ENCODE assay signal across 15 cellular contexts in the genomic region with DNA sequence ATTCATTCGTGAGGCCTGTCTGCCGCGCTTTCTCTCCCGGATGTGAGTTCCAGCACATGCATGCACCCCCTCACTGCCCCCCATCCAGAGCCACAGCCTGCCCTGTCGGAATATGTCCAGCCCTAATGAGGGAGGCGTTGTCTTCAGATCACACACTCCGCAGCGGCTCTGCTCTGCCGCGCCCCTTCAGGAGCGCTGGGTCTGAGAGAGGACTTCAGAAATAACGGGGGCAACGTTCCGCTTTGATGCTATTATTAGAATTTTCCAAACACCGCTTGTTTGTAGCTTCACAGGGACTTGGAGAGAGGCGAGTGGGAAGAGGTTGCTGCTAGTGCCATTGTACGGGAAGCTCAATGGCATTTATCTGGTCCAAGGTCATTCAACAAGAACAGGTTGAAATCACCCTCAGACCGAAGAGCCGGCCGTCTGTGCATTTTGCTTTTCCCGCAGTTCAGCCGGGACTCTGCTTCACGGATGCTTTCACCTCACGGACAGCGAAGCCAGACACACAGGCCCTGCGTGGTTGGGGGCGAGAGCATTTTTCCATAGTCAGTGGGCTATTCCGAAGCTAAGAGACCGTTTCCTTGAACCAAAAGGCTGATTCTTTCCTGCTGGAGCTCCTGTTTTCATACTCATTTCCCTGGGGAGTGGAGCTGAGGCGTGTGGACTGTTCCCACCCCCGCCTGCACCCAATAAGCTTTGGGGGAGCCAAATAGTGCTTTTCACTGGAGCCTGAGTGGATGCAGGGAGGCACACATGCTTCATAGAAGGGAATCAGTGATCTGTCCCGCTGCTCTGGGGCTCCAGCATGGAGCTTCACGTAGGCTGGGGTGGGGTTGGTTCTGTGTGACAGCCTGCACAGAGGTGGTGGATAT.
A peak's percentile ranks its signal among the peaks of the same experiment; 100 is the strongest.
DNase-seq lines count a peak whose midpoint lies in the region; ATAC-seq, FAIRE-seq and TF ChIP-seq lines count a peak whose summit lies in the region.
"Had no signal": no experiment of that assay in that cellular context is flagged by ENCODE, and none has a peak within 500 bp of the region (broad histone marks: within the 10 kb centered on the region; RNA-seq: fewer than 3 reads in every experiment).

No MANE protein-coding gene starts in this region.

- FAIRE-seq in K562 (lab: Jason Lieb, UNC): no peak

- TF ChIP-seq RAD21 in K562 (CRISPR knock-in tag; conservative IDR thresholded peaks at IDR 0.05 in 1 of 2, IDR thresholded peaks at IDR 0.05 in 1 of 2): no peak

- H3K9ac ChIP-seq in K562 (ENCODE audit: insufficient read depth in 1 of 2, low read depth in 2 of 2, low read length in 2 of 2) (peak overlapping the region in 1 of 2 experiments; percentile 63; a peak in 2 of 4 replicates), skeletal muscle tissue (ENCODE audit: low read depth in 1 of 3, low read length in 3 of 3) (peak overlapping the region in 1 of 3 donors; percentile 40)

- H3K27me3 ChIP-seq in K562 (ENCODE audit: control insufficient read depth in 2 of 2, insufficient read depth in 2 of 2, low read length in 2 of 2) (no peaks in the 10 kb centered on the region), heart right ventricle (no peaks in the 10 kb centered on the region), skeletal muscle tissue (ENCODE audit: control insufficient read depth in 3 of 3, insufficient read depth in 3 of 3, low read length in 3 of 3) (no peaks in the 10 kb centered on the region)
- H3K27me3 ChIP-seq: upper lobe of right lung had no signal

- POLR2A ChIA-PET in K562 (lab: Yijun Ruan, JAX): interaction anchor here (0.7 to 2.4 kb wide), 10 partner anchors 9 to 374 kb away, joined by 3 to 11 read pairs (median 4); no protein-coding TSS in a partner anchor

- no peak overlapping the region for H3K4me2 ChIP-seq in K562 (ENCODE audit: insufficient read depth, low read length)

- ATAC-seq in K562: peak; percentile 22
- ATAC-seq in heart right ventricle: peak; percentile 13 to 76 (median 47)
- no peak for ATAC-seq in GM19467 (IDR thresholded peaks at IDR 0.05; ENCODE audit: unreplicated experiment)
- ATAC-seq: lower lobe of right lung, natural killer cell, upper lobe of right lung had no signal

- H3K9me1 ChIP-seq in K562 (ENCODE audit: control insufficient read depth, insufficient read depth, low read length): no peaks in the 10 kb centered on the region

- H3K4me3 ChIP-seq in K562 (no peak overlapping the region), heart right ventricle (peak overlapping the region in 2 of 10 donors; percentile 4 to 18), skeletal muscle tissue (ENCODE audit: low read length in 3 of 3) (peak overlapping the region in 1 of 3 donors; percentile 7)
- H3K4me3 ChIP-seq: lower lobe of right lung, upper lobe of right lung had no signal

- TF ChIP-seq CTCF in K562 (IDR thresholded peaks at IDR 0.05 in 2 of 3, conservative IDR thresholded peaks at IDR 0.05 in 1 of 3; ENCODE audit: insufficient read depth in 2 of 3, low read depth in 1 of 3, low read length in 3 of 3) (no peak), heart right ventricle (IDR thresholded peaks at IDR 0.05) (no peak)

- no peak overlapping the region for H3K27ac ChIP-seq in K562 (ENCODE audit: extremely low read depth, low read depth, low read length)
- H3K27ac ChIP-seq in heart right ventricle: peak overlapping the region in 2 of 10 donors; percentile 11 to 25
- peak overlapping the region; percentile 29 for H3K27ac ChIP-seq in skeletal muscle tissue (ENCODE audit: low read depth, low read length)
- H3K27ac ChIP-seq: lower lobe of right lung, upper lobe of right lung had no signal

- TF ChIP-seq EP300 in K562 (IDR thresholded peaks at IDR 0.05; ENCODE audit: low read length): no peak

- intact Hi-C loops in K562 (cut with micrococcal nuclease) (no loop called here), heart right ventricle (cut with DNase I) (no loop called here)

- no peaks in the 10 kb centered on the region; the same call in 1 of the 2 replicates for H4K20me1 ChIP-seq in K562 (replicated peaks; ENCODE audit: control insufficient read depth, insufficient read depth, low read length)

- no peaks in the 10 kb centered on the region for H3K9me3 ChIP-seq in K562 (replicated peaks; ENCODE audit: control insufficient read depth, insufficient read depth, low read depth, low read length)
- H3K9me3 ChIP-seq in heart right ventricle: no peaks in the 10 kb centered on the region
- no peaks in the 10 kb centered on the region for H3K9me3 ChIP-seq in skeletal muscle tissue (ENCODE audit: control insufficient read depth in 3 of 3, low read length in 3 of 3)
- H3K9me3 ChIP-seq: lower lobe of right lung, upper lobe of right lung had no signal

- 73% methylated on average over 33 of the region's 33 CpGs for WGBS in K562 (ENCODE audit: insufficient coverage, low coverage, missing lambda C conversion rate)
- 44 to 57% methylated on average over 33 of the region's 33 CpGs for WGBS in heart right ventricle, 2 donors

- CTCF ChIA-PET in K562 (lab: Yijun Ruan, JAX; ENCODE audit: low intra/inter-chr PET ratio): no interaction called here

- no peak overlapping the region for H2AFZ ChIP-seq in K562 (ENCODE audit: low read depth, low read length)

- no TSS peak for BruUV-seq in K562 (replicated peaks; lab: Mats Ljungman, UMichigan)

- peaks cover 93% of the 10 kb centered on the region for H3K79me2 ChIP-seq in K562 (ENCODE audit: control insufficient read depth, insufficient read depth, low read length)

- TF ChIP-seq POLR2A in K562 (conservative IDR thresholded peaks at IDR 0.05): no peak

- H3K36me3 ChIP-seq in K562 (ENCODE audit: control insufficient read depth, insufficient read depth, low read length) (peaks cover 17% of the 10 kb centered on the region; the same call in 2 of the 3 replicates), heart right ventricle (no peaks in the 10 kb centered on the region), skeletal muscle tissue (ENCODE audit: control insufficient read depth in 3 of 3, insufficient read depth in 3 of 3, low read length in 3 of 3) (no peaks in the 10 kb centered on the region)
- H3K36me3 ChIP-seq: lower lobe of right lung, upper lobe of right lung had no signal

- peaks cover 41 to 45% of the 10 kb centered on the region in 2 experiments for H3K4me1 ChIP-seq in K562 (replicated peaks in 1 of 2; ENCODE audit: control insufficient read depth in 2 of 2, insufficient read depth in 2 of 2, low read length in 2 of 2)
- peaks cover 22 to 49% (median 41%) of the 10 kb centered on the region in 9 donors for H3K4me1 ChIP-seq in heart right ventricle
- H3K4me1 ChIP-seq in skeletal muscle tissue (ENCODE audit: control insufficient read depth in 3 of 3, insufficient read depth in 3 of 3, low read length in 3 of 3): peaks cover 37 to 52% (median 42%) of the 10 kb centered on the region in 3 donors

- in situ Hi-C loops in G401 (cut with HindIII; ENCODE audit: low sequenced_read_pairs) (no loop called here), K562 (cut with MboI) (no loop called here)

- DNase-seq in G401 (ENCODE audit: low spot score): peak; percentile 81
- DNase-seq in K562 (ENCODE audit: extremely low read depth in 1 of 4, low spot score in 3 of 4): no peak
- no peak for DNase-seq in heart right ventricle
- DNase-seq in COLO668 (lab: John Stamatoyannopoulos, UW; ENCODE audit: unreplicated experiment): no peak
- no peak for DNase-seq in CD1c-positive myeloid dendritic cell (ENCODE audit: extremely low spot score)
- no peak for DNase-seq in NOMO-1 treated with dmso at 0.1 percent for 144 hours (lab: John Stamatoyannopoulos, UW; ENCODE audit: unreplicated experiment)
- DNase-seq: activated CD4-positive, alpha-beta T cell treated with anti-CD3 and anti-CD28 coated beads for 48 hours; AML-193; dermis blood vessel endothelial cell; lower lobe of right lung; natural killer cell; T-helper 9 cell; upper lobe of right lung had no signal

TF ChIP-seq in K562, 482 proteins besides CTCF, POLR2A, EP300 and RAD21:
- TF ChIP-seq, protein P1, sequence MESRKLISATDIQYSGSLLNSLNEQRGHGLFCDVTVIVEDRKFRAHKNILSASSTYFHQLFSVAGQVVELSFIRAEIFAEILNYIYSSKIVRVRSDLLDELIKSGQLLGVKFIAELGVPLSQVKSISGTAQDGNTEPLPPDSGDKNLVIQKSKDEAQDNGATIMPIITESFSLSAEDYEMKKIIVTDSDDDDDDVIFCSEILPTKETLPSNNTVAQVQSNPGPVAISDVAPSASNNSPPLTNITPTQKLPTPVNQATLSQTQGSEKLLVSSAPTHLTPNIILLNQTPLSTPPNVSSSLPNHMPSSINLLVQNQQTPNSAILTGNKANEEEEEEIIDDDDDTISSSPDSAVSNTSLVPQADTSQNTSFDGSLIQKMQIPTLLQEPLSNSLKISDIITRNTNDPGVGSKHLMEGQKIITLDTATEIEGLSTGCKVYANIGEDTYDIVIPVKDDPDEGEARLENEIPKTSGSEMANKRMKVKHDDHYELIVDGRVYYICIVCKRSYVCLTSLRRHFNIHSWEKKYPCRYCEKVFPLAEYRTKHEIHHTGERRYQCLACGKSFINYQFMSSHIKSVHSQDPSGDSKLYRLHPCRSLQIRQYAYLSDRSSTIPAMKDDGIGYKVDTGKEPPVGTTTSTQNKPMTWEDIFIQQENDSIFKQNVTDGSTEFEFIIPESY (CRISPR knock-in tag; IDR thresholded peaks at IDR 0.05): peak; percentile 28; the same call in 1 of the 2 replicates
- no peak for TF ChIP-seq KHSRP (IDR thresholded peaks at IDR 0.05)
- no peak for TF ChIP-seq HNRNPUL1 (IDR thresholded peaks at IDR 0.05; ENCODE audit: low read length)
- TF ChIP-seq, protein P2, sequence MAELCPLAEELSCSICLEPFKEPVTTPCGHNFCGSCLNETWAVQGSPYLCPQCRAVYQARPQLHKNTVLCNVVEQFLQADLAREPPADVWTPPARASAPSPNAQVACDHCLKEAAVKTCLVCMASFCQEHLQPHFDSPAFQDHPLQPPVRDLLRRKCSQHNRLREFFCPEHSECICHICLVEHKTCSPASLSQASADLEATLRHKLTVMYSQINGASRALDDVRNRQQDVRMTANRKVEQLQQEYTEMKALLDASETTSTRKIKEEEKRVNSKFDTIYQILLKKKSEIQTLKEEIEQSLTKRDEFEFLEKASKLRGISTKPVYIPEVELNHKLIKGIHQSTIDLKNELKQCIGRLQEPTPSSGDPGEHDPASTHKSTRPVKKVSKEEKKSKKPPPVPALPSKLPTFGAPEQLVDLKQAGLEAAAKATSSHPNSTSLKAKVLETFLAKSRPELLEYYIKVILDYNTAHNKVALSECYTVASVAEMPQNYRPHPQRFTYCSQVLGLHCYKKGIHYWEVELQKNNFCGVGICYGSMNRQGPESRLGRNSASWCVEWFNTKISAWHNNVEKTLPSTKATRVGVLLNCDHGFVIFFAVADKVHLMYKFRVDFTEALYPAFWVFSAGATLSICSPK (IDR thresholded peaks at IDR 0.05; ENCODE audit: borderline replicate concordance): no peak
- 0 out of 2 replicates have a peak, but pooled peaks have one; percentile 22 for TF ChIP-seq MEF2A (IDR thresholded peaks at IDR 0.05; ENCODE audit: control insufficient read depth, low read depth, low read length)
